In the genomic region with DNA sequence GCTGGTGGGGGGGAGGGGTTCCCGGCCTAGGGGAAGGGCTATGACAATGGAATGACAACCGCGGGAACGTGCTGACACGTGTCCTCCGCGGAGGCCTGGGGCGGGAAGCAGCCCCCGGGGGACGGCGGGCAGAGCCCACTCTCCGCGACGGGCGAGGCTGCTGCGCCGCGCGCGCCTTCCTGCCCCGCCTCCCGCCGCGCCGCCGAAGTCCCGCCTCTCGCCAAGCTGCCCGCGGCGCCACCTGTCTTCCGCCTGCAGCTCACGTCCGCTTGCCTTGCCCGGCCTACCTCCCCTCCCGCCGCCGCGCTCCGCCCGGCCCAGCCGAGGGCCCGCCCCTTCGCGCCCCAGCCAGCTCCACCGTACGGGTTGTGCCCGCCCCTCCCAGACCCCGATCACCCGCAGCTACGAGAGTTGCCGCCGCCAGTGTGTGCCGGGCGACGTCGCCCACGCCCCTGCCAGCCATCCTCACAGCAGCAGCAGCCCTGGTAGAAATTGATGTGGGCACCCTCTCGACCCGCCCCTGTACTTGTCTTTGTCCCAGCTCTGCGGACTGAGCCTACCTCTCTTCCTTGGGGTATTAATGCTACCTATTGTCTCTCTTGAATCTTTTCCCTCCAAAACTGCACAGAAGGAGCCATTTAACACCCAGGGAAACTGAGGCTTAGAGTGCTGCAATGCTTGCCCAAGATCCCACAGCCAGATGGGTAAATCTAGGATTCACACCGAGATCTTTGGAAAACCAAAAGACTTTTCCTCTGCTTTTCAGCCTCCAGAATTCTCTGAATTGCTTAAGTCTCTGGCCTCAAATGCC, we compare ENCODE assay signal across 1 cellular context.
TF ChIP-seq lines count a peak whose summit lies in the region.

A gene with protein sequence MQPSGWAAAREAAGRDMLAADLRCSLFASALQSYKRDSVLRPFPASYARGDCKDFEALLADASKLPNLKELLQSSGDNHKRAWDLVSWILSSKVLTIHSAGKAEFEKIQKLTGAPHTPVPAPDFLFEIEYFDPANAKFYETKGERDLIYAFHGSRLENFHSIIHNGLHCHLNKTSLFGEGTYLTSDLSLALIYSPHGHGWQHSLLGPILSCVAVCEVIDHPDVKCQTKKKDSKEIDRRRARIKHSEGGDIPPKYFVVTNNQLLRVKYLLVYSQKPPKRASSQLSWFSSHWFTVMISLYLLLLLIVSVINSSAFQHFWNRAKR (minus strand): TSS at position 180 of the 811 bp plus-strand sequence. CDS start 457 bp downstream, outside the sequence.

TF ChIP-seq in SK-N-SH, 30 proteins besides CTCF, POLR2A, EP300 and RAD21 (continued from another document):
- no peak for TF ChIP-seq REST (IDR thresholded peaks at IDR 0.05; ENCODE audit: low read depth, low read length)
- 0 out of 2 replicates have a peak, but pooled peaks have one; percentile 12 for TF ChIP-seq SMC3 (IDR thresholded peaks at IDR 0.05; ENCODE audit: low read depth, low read length)
- TF ChIP-seq MAX (IDR thresholded peaks at IDR 0.05; ENCODE audit: low read depth) = peak; percentile 1; the same call in 1 of the 2 replicates
- no peak for TF ChIP-seq MEF2A (IDR thresholded peaks at IDR 0.05; ENCODE audit: borderline replicate concordance, low read depth)
- no peak for TF ChIP-seq JUND (IDR thresholded peaks at IDR 0.05)
